Comparison of ENCODE assay signal across 9 cellular contexts in the genomic region with DNA sequence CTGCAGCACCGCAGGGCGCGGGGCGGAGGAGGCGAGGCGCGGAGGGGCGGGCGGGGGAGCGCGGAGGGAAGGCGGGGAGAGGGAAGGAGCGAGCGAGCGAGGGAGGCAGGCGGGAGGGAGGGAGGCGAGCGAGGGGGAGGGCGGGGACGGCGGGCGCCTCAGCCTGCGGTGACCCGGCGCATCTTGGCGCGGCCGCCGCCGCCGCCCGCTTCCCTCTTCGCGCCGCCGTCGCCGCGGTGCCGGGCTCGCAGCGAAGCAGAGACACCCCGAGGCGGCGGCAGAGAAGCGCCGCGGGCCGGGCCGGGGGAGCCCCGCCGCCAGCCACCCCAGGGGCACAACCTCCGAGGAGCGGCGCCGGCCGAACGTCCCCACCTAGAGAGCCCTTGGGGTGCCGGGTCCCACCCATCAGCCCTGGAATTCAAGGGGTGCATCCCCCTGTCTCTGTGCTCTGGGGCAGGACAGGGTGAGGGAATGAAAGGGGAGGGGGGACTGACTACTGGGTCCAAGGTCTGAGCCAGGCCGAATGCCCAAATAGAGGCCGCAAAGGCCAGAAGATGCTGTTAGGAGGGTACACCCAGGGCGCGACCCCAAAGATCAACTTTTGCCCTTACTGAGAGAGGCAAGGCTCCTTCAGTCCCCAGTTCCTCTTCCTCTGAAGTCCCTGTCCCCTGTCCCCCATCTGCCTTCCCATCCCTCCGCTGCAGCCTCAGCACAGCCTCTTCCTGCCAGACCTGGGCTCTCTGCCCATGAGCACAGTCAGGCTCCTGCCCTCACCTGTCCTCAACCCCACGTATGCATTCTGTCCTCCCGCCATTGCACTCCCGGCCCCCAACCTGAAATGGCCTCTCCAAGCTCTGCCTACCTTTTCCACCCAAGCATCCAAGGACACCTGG. TPM values are rescaled to one million over a fixed set of nuclear protein-coding genes. Genes with fewer than 3 reads are reported as not detected.
DNase-seq lines count a peak whose midpoint lies in the region; ATAC-seq and TF ChIP-seq lines count a peak whose summit lies in the region.
"Had no signal": no experiment of that assay in that cellular context is flagged by ENCODE, and none has a peak within 500 bp of the region (broad histone marks: within the 10 kb centered on the region; RNA-seq: fewer than 3 reads in every experiment).

A gene (minus strand): TSS at position 33 of the 893 bp plus-strand sequence. CDS start 133 bp downstream, outside the sequence.

- H3K27me3 ChIP-seq in mesendoderm (ENCODE audit: insufficient read depth, low read length, poor library complexity) (peaks cover 4% of the 10 kb centered on the region), tibial artery (no peaks in the 10 kb centered on the region)

- H3K4me2 ChIP-seq in mesendoderm (ENCODE audit: low read length): peak within 1 kb of the TSS; percentile 86
- H3K4me2 ChIP-seq: KMS-11 had no signal

- peaks cover 53 to 82% of the 10 kb centered on the region in 2 donors for H3K27me3 Mint-ChIP-seq in effector memory CD8-positive, alpha-beta T cell

- DNase-seq in DMS114 treated with DMSO at 0.1 percent for 48 hours (lab: John Stamatoyannopoulos, UW; ENCODE audit: unreplicated experiment): peak; percentile 8
- peak; percentile 68 for DNase-seq in NCI-H82 (lab: John Stamatoyannopoulos, UW)
- no peak for DNase-seq in effector memory CD8-positive, alpha-beta T cell
- DNase-seq in mesendoderm: peak; percentile 73
- peak; percentile 61 to 89 for DNase-seq in tibial artery
- no peak for DNase-seq in ecto neural progenitor cell (ENCODE audit: low spot score)
- DNase-seq in activated CD4-positive, alpha-beta T cell treated with anti-CD3 and anti-CD28 coated beads for 1 hour: no peak

- no peak within 1 kb of the TSS for H3K27ac ChIP-seq in mesendoderm (ENCODE audit: low read depth, low read length)
- H3K27ac ChIP-seq in tibial artery: peak within 1 kb of the TSS; percentile 59 to 72
- H3K27ac ChIP-seq: KMS-11 had no signal

- H2AK5ac ChIP-seq in mesendoderm (ENCODE audit: low read length): no peak within 1 kb of the TSS

- H2BK120ac ChIP-seq in mesendoderm (ENCODE audit: low read depth, low read length): no peak within 1 kb of the TSS

- H2BK5ac ChIP-seq in mesendoderm (ENCODE audit: low read length): no peak within 1 kb of the TSS

- H3K4ac ChIP-seq in mesendoderm (ENCODE audit: low read depth, low read length): no peak within 1 kb of the TSS

- H4K5ac ChIP-seq in mesendoderm (ENCODE audit: low read length): no peak within 1 kb of the TSS

- H3K36me3 Mint-ChIP-seq in effector memory CD8-positive, alpha-beta T cell (ENCODE audit: insufficient read depth): no peaks in the 10 kb centered on the region

- no peak within 1 kb of the TSS for H4K8ac ChIP-seq in mesendoderm (ENCODE audit: low read depth, low read length)

- no peaks in the 10 kb centered on the region for H3K79me2 ChIP-seq in mesendoderm (ENCODE audit: control insufficient read depth, insufficient read depth, low read length)

- no peaks in the 10 kb centered on the region for H3K9me3 ChIP-seq in tibial artery

- no peaks in the 10 kb centered on the region for H3K79me1 ChIP-seq in mesendoderm (ENCODE audit: low read length)

- H3K4me1 Mint-ChIP-seq in effector memory CD8-positive, alpha-beta T cell (ENCODE audit: low read depth in 2 of 2): peaks cover 0 to 12% of the 10 kb centered on the region in 2 donors

- WGBS in mesendoderm (ENCODE audit: extremely low coverage, insufficient coverage, low lambda C conversion rate): no CpG with 5 or more reads among the region's 67 CpGs

- H2BK15ac ChIP-seq in mesendoderm (replicated peaks; ENCODE audit: low read depth): no peak within 1 kb of the TSS

- intact Hi-C loops in tibial artery (cut with DNase I; ENCODE audit: low total_unique reads): loop anchor here (10.0 kb wide), 1 partner anchor 149 kb away; no protein-coding TSS in a partner anchor

- H3K4me1 ChIP-seq in mesendoderm (ENCODE audit: control insufficient read depth, low read depth, low read length): no peaks in the 10 kb centered on the region
- H3K4me1 ChIP-seq in tibial artery: peaks cover 0 to 38% (median 24%) of the 10 kb centered on the region in 4 donors

- H3K9me3 Mint-ChIP-seq in effector memory CD8-positive, alpha-beta T cell: no peaks in the 10 kb centered on the region

- H3K4me3 ChIP-seq in mesendoderm (ENCODE audit: low read length) (peak within 1 kb of the TSS; percentile 43), tibial artery (peak within 1 kb of the TSS; percentile 71 to 75)

- peak within 1 kb of the TSS; percentile 65 for H3K56ac ChIP-seq in mesendoderm (ENCODE audit: low read length)

- H3K4me3 Mint-ChIP-seq in effector memory CD8-positive, alpha-beta T cell: peak within 1 kb of the TSS; percentile 49 to 68

- H3K27ac Mint-ChIP-seq in effector memory CD8-positive, alpha-beta T cell: no peak within 1 kb of the TSS

- H3K23ac ChIP-seq in mesendoderm (ENCODE audit: low read length): peak within 1 kb of the TSS; percentile 29

- TF ChIP-seq CTCF in tibial artery (IDR thresholded peaks at IDR 0.05): no peak

- peak within 1 kb of the TSS; percentile 62 for H3K9ac ChIP-seq in mesendoderm (ENCODE audit: low read length)
- H3K9ac ChIP-seq: KMS-11 had no signal

- ATAC-seq in effector memory CD8-positive, alpha-beta T cell (replicated peaks): no peak
- no peak for ATAC-seq in GM21390 (IDR thresholded peaks at IDR 0.05; ENCODE audit: unreplicated experiment)

- H3K36me3 ChIP-seq in mesendoderm (ENCODE audit: control insufficient read depth, insufficient read depth, low read length): no peaks in the 10 kb centered on the region
- H3K36me3 ChIP-seq in tibial artery: no peaks in the 10 kb centered on the region

- H3K18ac ChIP-seq in mesendoderm (ENCODE audit: low read length): peak within 1 kb of the TSS; percentile 55

RNA-seq across cellular contexts. Expression of the gene that starts here (rescaled TPM):
- 0.59 TPM for polyA plus RNA-seq in mesendoderm (2013, experiment 1 of 2)
- 0.83 TPM for polyA plus RNA-seq in mesendoderm (2013, experiment 2 of 2)

Comparison
In these comparisons a context has a peak if more than half of its experiments do, and no peak if none do; other contexts are left out.
1. DNase-seq: peak in DMS114 treated with DMSO at 0.1 percent for 48 hours (single experiment), NCI-H82 (single experiment), mesendoderm (single experiment) and tibial artery (2 of 2); none in effector memory CD8-positive, alpha-beta T cell (0 of 3), ecto neural progenitor cell (single experiment) and activated CD4-positive, alpha-beta T cell treated with anti-CD3 and anti-CD28 coated beads for 1 hour (single experiment).